Comparison of ENCODE assay signal across 9 cellular contexts in genomic region chr1:36450270-36450918, GRCh38. TPM values are rescaled to one million over a fixed set of nuclear protein-coding genes. Genes with fewer than 3 reads are reported as not detected.
A peak's percentile ranks its signal among the peaks of the same experiment; 100 is the strongest.
DNase-seq lines count a peak whose midpoint lies in the region; ATAC-seq and TF ChIP-seq lines count a peak whose summit lies in the region.
"Had no signal": no experiment of that assay in that cellular context is flagged by ENCODE, and none has a peak within 500 bp of the region (broad histone marks: within the 10 kb centered on the region; RNA-seq: fewer than 3 reads in every experiment).

OSCP1 (minus strand) TSS chr1:36450451; CDS start chr1:36450369, 82 bp downstream.

- intact Hi-C loops in activated CD4-positive, alpha-beta T cell treated with anti-CD3 and anti-CD28 coated beads, Interleukin-2, amount 10 ng/mL, durations not matched to agents 24 days and 14 days (cut with micrococcal nuclease): loop anchor here (2.0 kb wide), 1 partner anchor 14 kb away; the partner anchor contains the start of gene MRPS15
- intact Hi-C loops in colonic mucosa (cut with DNase I): no loop called here

- DNase-seq in AG09309 (ENCODE audit: low read depth) (peak; percentile 84), NCI-H446 treated with DMSO at 0.1 percent for 48 hours (lab: John Stamatoyannopoulos, UW) (peak; percentile 84), colonic mucosa (peak; percentile 96), kidney tubule cell (ENCODE audit: low spot score) (peak; percentile 96)
- peak; percentile 97 for DNase-seq in activated CD4-positive, alpha-beta T cell treated with anti-CD3 and anti-CD28 coated beads, Interleukin-2, amount 10 ng/mL, durations not matched to agents 24 days and 14 days
- DNase-seq in stimulated activated CD4-positive, alpha-beta T cell treated with anti-CD3 and anti-CD28 coated beads, Interleukin-1b, Interleukin-23, amount 100 ng/mL, for 1 hour (ENCODE audit: low read depth in 2 of 2): peak; percentile 62 to 74

- peak within 1 kb of the TSS; percentile 66 to 83 for H3K9ac ChIP-seq in colonic mucosa (ENCODE audit: low read depth in 2 of 2, low read length in 2 of 2)

- TF ChIP-seq CTCF in AG09309 (IDR thresholded peaks at IDR 0.05; ENCODE audit: control insufficient read depth, insufficient read depth, low read depth, low read length, missing control alignments): no peak
- no peak for TF ChIP-seq CTCF in colonic mucosa (IDR thresholded peaks at IDR 0.05)

- H3K27ac ChIP-seq in colonic mucosa: peak within 1 kb of the TSS; percentile 94

- peaks cover 11% of the 10 kb centered on the region for H3K36me3 Mint-ChIP-seq in activated CD4-positive, alpha-beta T cell treated with anti-CD3 and anti-CD28 coated beads, Interleukin-2, amount 10 ng/mL, durations not matched to agents 24 days and 14 days (ENCODE audit: low read depth)

- no peaks in the 10 kb centered on the region for H3K27me3 ChIP-seq in colonic mucosa

- peaks cover 20% of the 10 kb centered on the region for H3K4me1 Mint-ChIP-seq in activated CD4-positive, alpha-beta T cell treated with anti-CD3 and anti-CD28 coated beads, Interleukin-2, amount 10 ng/mL, durations not matched to agents 24 days and 14 days

- peak within 1 kb of the TSS; percentile 89 for H3K27ac Mint-ChIP-seq in activated CD4-positive, alpha-beta T cell treated with anti-CD3 and anti-CD28 coated beads, Interleukin-2, amount 10 ng/mL, durations not matched to agents 24 days and 14 days

- peak within 1 kb of the TSS; percentile 49 for H3K4me3 ChIP-seq in AG09309 (ENCODE audit: control insufficient read depth, low read depth, low read length)
- H3K4me3 ChIP-seq in colonic mucosa: peak within 1 kb of the TSS; percentile 65

- no peaks in the 10 kb centered on the region for H3K27me3 Mint-ChIP-seq in activated CD4-positive, alpha-beta T cell treated with anti-CD3 and anti-CD28 coated beads, Interleukin-2, amount 10 ng/mL, durations not matched to agents 24 days and 14 days

- H3K4me1 ChIP-seq in colonic mucosa: no peaks in the 10 kb centered on the region

- no peaks in the 10 kb centered on the region for H3K9me3 Mint-ChIP-seq in activated CD4-positive, alpha-beta T cell treated with anti-CD3 and anti-CD28 coated beads, Interleukin-2, amount 10 ng/mL, durations not matched to agents 24 days and 14 days

- H3K4me3 Mint-ChIP-seq in activated CD4-positive, alpha-beta T cell treated with anti-CD3 and anti-CD28 coated beads, Interleukin-2, amount 10 ng/mL, durations not matched to agents 24 days and 14 days: peak within 1 kb of the TSS; percentile 89

- H3K9me3 ChIP-seq in colonic mucosa: no peaks in the 10 kb centered on the region

- ATAC-seq in GM19025 (IDR thresholded peaks at IDR 0.05; ENCODE audit: low read depth, unreplicated experiment): peak; percentile 99
- ATAC-seq in HG03342 (IDR thresholded peaks at IDR 0.05; ENCODE audit: unreplicated experiment): peak; percentile 95

- H3K36me3 ChIP-seq in colonic mucosa: no peaks in the 10 kb centered on the region

RNA-seq across cellular contexts. Expression of gene OSCP1, which starts in this region (rescaled TPM):
- 0.82 and 0.92 TPM in 2 replicates for total RNA-seq in activated CD4-positive, alpha-beta T cell treated with anti-CD3 and anti-CD28 coated beads, Interleukin-2, amount 10 ng/mL, durations not matched to agents 24 days and 14 days
- total RNA-seq in colonic mucosa: 1 to 10 TPM; 2.8 to 3.7 TPM
- total RNA-seq: T-helper 1 cell treated with Interleukin-12 subunit alpha and Interleukin-12 subunit beta and Interleukin-4 antibody, amounts not matched to agents 30 ng/mL and 1 ng/mL, for 36 hours had no signal

Comparison
In these comparisons a context has a peak if more than half of its experiments do, and no peak if none do; other contexts are left out.
1. Peak in every context shown above with its lines: DNase-seq, ATAC-seq, H3K4me3 ChIP-seq and H3K27ac ChIP-seq.
2. Peak in DNase-seq in activated CD4-positive, alpha-beta T cell treated with anti-CD3 and anti-CD28 coated beads, Interleukin-2, amount 10 ng/mL, durations not matched to agents 24 days and 14 days; RNA of the gene not detected or under 1 TPM.